ENCODE assay signal across 8 cellular contexts in genomic region chr15:71386448-71387236, GRCh38.
DNase-seq lines count a peak whose midpoint lies in the region; ATAC-seq and TF ChIP-seq lines count a peak whose summit lies in the region.

No MANE protein-coding gene starts in this region.

- TF ChIP-seq CTCF in stomach (IDR thresholded peaks at IDR 0.05), result peak in 4 of 7 experiments; percentile 42 to 62 (median 50)

- ATAC-seq in aorta (ENCODE audit: low FRiP score) (no peak), HG02973 (IDR thresholded peaks at IDR 0.05; ENCODE audit: unreplicated experiment) (no peak)

- no peak for TF ChIP-seq POLR2A in stomach (IDR thresholded peaks at IDR 0.05)

- WGBS in stomach, 5 donors, result 24 to 42% (median 37%) methylated on average over 10 of the region's 10 CpGs
- WGBS in aorta, 2 donors, result 35 to 56% methylated on average over 10 of the region's 10 CpGs

- H3K4me3 ChIP-seq in stomach, result no peak overlapping the region
- H3K4me3 ChIP-seq in aorta (ENCODE audit: low read length in 2 of 2), result no peak overlapping the region

- intact Hi-C loops in stomach (cut with DNase I; ENCODE audit: low total_unique reads) (no loop called here), aorta (cut with DNase I) (loop anchor here in 1 of 2 donors (2.0 to 5.0 kb wide), 2 partner anchors 56 to 269 kb away; partner anchors contain the start of gene THSD4)

- H3K27me3 ChIP-seq in stomach, result no peaks in the 10 kb centered on the region
- H3K27me3 ChIP-seq in aorta (ENCODE audit: control insufficient read depth in 1 of 2, insufficient read depth in 2 of 2, low read length in 1 of 2), result no peaks in the 10 kb centered on the region

- TF ChIP-seq EP300 in stomach (IDR thresholded peaks at IDR 0.05), result no peak

- H3K4me1 ChIP-seq in stomach, result peaks cover 17 to 37% (median 28%) of the 10 kb centered on the region in 4 donors
- H3K4me1 ChIP-seq in aorta (ENCODE audit: control insufficient read depth in 1 of 2, insufficient read depth in 2 of 2, low read length in 2 of 2), result peaks cover 1 to 12% of the 10 kb centered on the region in 2 donors

- peak; percentile 18 for DNase-seq in DMS53 (lab: John Stamatoyannopoulos, UW)
- no peak for DNase-seq in DMS53 treated with DMSO at 0.1 percent for 48 hours (lab: John Stamatoyannopoulos, UW; ENCODE audit: unreplicated experiment)
- DNase-seq in RPMI8226, result peak; percentile 40
- DNase-seq in globus pallidus (ENCODE audit: low spot score), result peak; percentile 18
- DNase-seq in stomach, result no peak
- no peak for DNase-seq in COLO668 (lab: John Stamatoyannopoulos, UW; ENCODE audit: unreplicated experiment)
- DNase-seq in aorta, result no peak

- H3K36me3 ChIP-seq in stomach (no peaks in the 10 kb centered on the region), aorta (ENCODE audit: control insufficient read depth in 1 of 2, insufficient read depth in 2 of 2, low read length in 1 of 2) (no peaks in the 10 kb centered on the region)

- H3K9me3 ChIP-seq in stomach, result no peaks in the 10 kb centered on the region
- no peaks in the 10 kb centered on the region for H3K9me3 ChIP-seq in aorta (ENCODE audit: control insufficient read depth, low read length)

- peak overlapping the region in 1 of 5 donors; percentile 61 for H3K27ac ChIP-seq in stomach
- no peak overlapping the region for H3K27ac ChIP-seq in aorta (ENCODE audit: low read depth in 1 of 2, low read length in 2 of 2)

Comparison
In these comparisons a context has a peak if more than half of its experiments do, and no peak if none do; other contexts are left out.
1. DNase-seq: peak in DMS53 (single experiment), RPMI8226 (single experiment) and globus pallidus (single experiment); none in DMS53 treated with DMSO at 0.1 percent for 48 hours (single experiment), stomach (single experiment), COLO668 (single experiment) and aorta (0 of 2).